In genomic region chr14:104190396-104191000, GRCh38 we compare ENCODE assay signal across 22 cellular contexts. TPM values are rescaled to one million over a fixed set of nuclear protein-coding genes. Genes with fewer than 3 reads are reported as not detected.
"Had no signal": no experiment of that assay in that cellular context is flagged by ENCODE, and none has a peak within 500 bp of the region (broad histone marks: within the 10 kb centered on the region; RNA-seq: fewer than 3 reads in every experiment).

No MANE protein-coding gene starts in this region.

- ATAC-seq: effector memory CD8-positive, alpha-beta T cell; foreskin keratinocyte; gastroesophageal sphincter; heart right ventricle; left cardiac atrium; left lung; left ventricle myocardium superior; lower lobe of right lung; mucosa of descending colon had no signal

- H3K27ac ChIP-seq: colonic mucosa, esophagus muscularis mucosa, foreskin keratinocyte, gastroesophageal sphincter, heart right ventricle, left lung, lower lobe of right lung had no signal

- H3K4me3 Mint-ChIP-seq: dendritic cell treated with granulocyte-macrophage colony-stimulating factor and Interleukin-4, amounts not matched to agents 40 ng/mL and 50 ng/mL, for 4 days; effector memory CD8-positive, alpha-beta T cell; endodermal cell; mesothelial cell of epicardium; naive B cell had no signal

- DNase-seq: colonic mucosa; cortex of kidney; effector CD8-positive, alpha-beta T cell; effector memory CD8-positive, alpha-beta T cell; endodermal cell; foreskin keratinocyte; glutamatergic neuron; head of caudate nucleus; heart right ventricle; hippocampal formation; left cardiac atrium; left ventricle myocardium superior; lower lobe of right lung; mesenchymal stem cell; mucosa of descending colon; naive B cell had no signal

- H3K9me3 Mint-ChIP-seq: dendritic cell treated with granulocyte-macrophage colony-stimulating factor and Interleukin-4, amounts not matched to agents 40 ng/mL and 50 ng/mL, for 4 days; effector memory CD8-positive, alpha-beta T cell; endodermal cell; mesothelial cell of epicardium; naive B cell had no signal

- H3K36me3 Mint-ChIP-seq: mesothelial cell of epicardium, naive B cell had no signal

- H3K4me1 ChIP-seq: foreskin keratinocyte, gastroesophageal sphincter, left lung, lower lobe of right lung had no signal

- H3K27me3 ChIP-seq: colonic mucosa had no signal

- H3K9me3 ChIP-seq: colonic mucosa, esophagus muscularis mucosa, gastroesophageal sphincter, heart right ventricle, left lung, lower lobe of right lung, mucosa of descending colon had no signal

- H3K36me3 ChIP-seq: colonic mucosa, esophagus muscularis mucosa, gastroesophageal sphincter, heart right ventricle, left lung, lower lobe of right lung had no signal

- H3K27ac Mint-ChIP-seq: dendritic cell treated with granulocyte-macrophage colony-stimulating factor and Interleukin-4, amounts not matched to agents 40 ng/mL and 50 ng/mL, for 4 days; effector memory CD8-positive, alpha-beta T cell; endodermal cell; mesothelial cell of epicardium; naive B cell had no signal

- H3K4me3 ChIP-seq: colonic mucosa, esophagus muscularis mucosa, gastroesophageal sphincter, heart right ventricle, left lung, lower lobe of right lung, mucosa of descending colon had no signal

- H3K4me1 Mint-ChIP-seq: endodermal cell had no signal

RNA-seq across cellular contexts. Expression of gene KIF26A, which starts 52.1 kb away (rescaled TPM):
- total RNA-seq: myocyte had no signal
